ENCODE assay signal across 2 cellular contexts in genomic region chr15:51079226-51079625, GRCh38.
TF ChIP-seq lines count a peak whose summit lies in the region.

No MANE protein-coding gene starts in this region.

TF ChIP-seq in HepG2, 621 proteins besides CTCF, POLR2A, EP300 and RAD21:
- TF ChIP-seq RORA (CRISPR knock-in tag; IDR thresholded peaks at IDR 0.05), result no peak
- no peak for TF ChIP-seq USF2 (IDR thresholded peaks at IDR 0.05; ENCODE audit: low read depth, low read length)
- TF ChIP-seq USF2 (CRISPR knock-in tag; IDR thresholded peaks at IDR 0.05; ENCODE audit: borderline replicate concordance), result no peak
- TF ChIP-seq RFX1 (IDR thresholded peaks at IDR 0.05), result peak; percentile 22; the same call in 1 of the 2 replicates
- no peak for TF ChIP-seq ZNF160 (CRISPR knock-in tag; IDR thresholded peaks at IDR 0.05)
- no peak for TF ChIP-seq GPBP1L1 (CRISPR knock-in tag; IDR thresholded peaks at IDR 0.05)
- no peak for TF ChIP-seq NR2C2 (CRISPR knock-in tag; IDR thresholded peaks at IDR 0.05; ENCODE audit: borderline replicate concordance)
- no peak for TF ChIP-seq ZBTB20 (CRISPR knock-in tag; IDR thresholded peaks at IDR 0.05; ENCODE audit: borderline replicate concordance, low read depth)
- no peak for TF ChIP-seq FOXA3 (CRISPR knock-in tag; IDR thresholded peaks at IDR 0.05)
- no peak for TF ChIP-seq KLF9 (CRISPR knock-in tag; IDR thresholded peaks at IDR 0.05; ENCODE audit: low read depth)

TF ChIP-seq in K562, 482 proteins besides CTCF, POLR2A, EP300 and RAD21:
- TF ChIP-seq HES1 (IDR thresholded peaks at IDR 0.05; ENCODE audit: low read depth) (no peak), ZNF384 (IDR thresholded peaks at IDR 0.05; ENCODE audit: low read depth, low read length) (no peak), FOXJ2 (tag; IDR thresholded peaks at IDR 0.05) (0 out of 2 replicates have a peak, but pooled peaks have one; percentile 42)
